8 cellular contexts compared by ENCODE assay signal in the genomic region with DNA sequence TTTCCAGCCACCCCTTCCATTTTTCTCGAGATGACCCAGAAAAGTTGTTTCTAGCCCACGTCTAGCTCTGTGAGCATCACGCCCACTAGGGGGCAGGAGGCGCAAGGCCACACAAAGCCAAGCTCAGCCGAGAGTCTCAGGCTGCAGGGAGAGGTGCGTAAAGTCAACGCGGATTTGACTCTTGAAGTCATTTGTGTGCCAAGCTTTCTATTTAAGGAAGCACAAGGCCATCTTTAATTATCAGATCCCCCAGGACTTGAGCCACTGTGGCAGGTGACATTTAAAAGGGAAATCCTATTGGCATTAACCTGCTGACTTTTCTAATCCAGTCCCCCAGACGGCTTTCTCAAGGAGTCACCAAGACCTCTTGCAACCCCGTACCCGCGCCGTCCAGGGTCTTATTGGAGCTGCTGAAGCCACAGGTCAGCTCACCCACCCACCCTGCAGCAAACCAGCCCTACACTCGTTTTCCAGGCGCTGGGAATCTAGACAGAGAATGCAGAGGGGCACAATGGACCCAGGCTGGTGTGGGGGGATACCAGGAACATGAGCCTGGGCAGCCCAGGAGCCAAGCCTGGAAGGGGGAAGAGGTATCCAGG.
A peak's percentile ranks its signal among the peaks of the same experiment; 100 is the strongest.
DNase-seq lines count a peak whose midpoint lies in the region; ATAC-seq and TF ChIP-seq lines count a peak whose summit lies in the region.

No MANE protein-coding gene starts in this region.

- peaks cover 0 to 40% (median 0%) of the 10 kb centered on the region in 6 donors for H3K36me3 ChIP-seq in spleen

- H3K4me3 ChIP-seq in spleen = peak overlapping the region in 1 of 8 donors; percentile 52

- peak; percentile 97 for TF ChIP-seq CTCF in HFFc6 (IDR thresholded peaks at IDR 0.05)
- TF ChIP-seq CTCF in VCaP (conservative IDR thresholded peaks at IDR 0.05) = peak; percentile 99
- peak; percentile 94 to 98 for TF ChIP-seq CTCF in brain (conservative IDR thresholded peaks at IDR 0.05)
- peak; percentile 81 to 96 (median 93) for TF ChIP-seq CTCF in spleen (IDR thresholded peaks at IDR 0.05 in 8 of 11, conservative IDR thresholded peaks at IDR 0.05 in 3 of 11)

- H3K9me3 ChIP-seq in spleen = no peaks in the 10 kb centered on the region

- H3K27me3 Mint-ChIP-seq in HFFc6 (ENCODE audit: insufficient read depth) = no peaks in the 10 kb centered on the region; the same call in none of the 2 replicates
- H3K27me3 Mint-ChIP-seq in brain = no peaks in the 10 kb centered on the region

- peak overlapping the region; percentile 98; the same call in 1 of the 2 replicates for H3K27ac Mint-ChIP-seq in HFFc6
- H3K27ac Mint-ChIP-seq in brain = peak overlapping the region in 3 of 5 experiments; percentile 43 to 79 (median 69)

- DNase-seq in DMS53 (lab: John Stamatoyannopoulos, UW) (peak; percentile 77), HFFc6 (peak; percentile 74), NCI-H2171 (lab: John Stamatoyannopoulos, UW) (peak; percentile 51), iPS-NIHi11 (ENCODE audit: low spot score) (peak; percentile 87), spleen (peak; percentile 95)

- no peak for ATAC-seq in HG03139 (IDR thresholded peaks at IDR 0.05; ENCODE audit: unreplicated experiment)

- 17 to 36% (median 32%) methylated on average over 15 of the region's 15 CpGs for WGBS in spleen, 5 donors

- H3K4me1 Mint-ChIP-seq in HFFc6 (ENCODE audit: low read depth) (peaks cover 29% of the 10 kb centered on the region), brain (peaks cover 18% of the 10 kb centered on the region)

- intact Hi-C loops in spleen (cut with DNase I; ENCODE audit: low total_unique reads) = loop anchor here (2.0 kb wide), 1 partner anchor 111 kb away; no protein-coding TSS in a partner anchor

- no peak overlapping the region for H3K4me3 Mint-ChIP-seq in HFFc6
- H3K4me3 Mint-ChIP-seq in brain = no peak overlapping the region

- no peak for TF ChIP-seq POLR2A in spleen (IDR thresholded peaks at IDR 0.05)

- peaks cover 49 to 99% (median 72%) of the 10 kb centered on the region in 6 donors for H3K4me1 ChIP-seq in spleen

- H3K36me3 Mint-ChIP-seq in HFFc6 (ENCODE audit: low read depth) (no peaks in the 10 kb centered on the region), brain (peaks cover 6% of the 10 kb centered on the region)

- no peaks in the 10 kb centered on the region for H3K9me3 Mint-ChIP-seq in HFFc6
- H3K9me3 Mint-ChIP-seq in brain = no peaks in the 10 kb centered on the region

- H3K27ac ChIP-seq in VCaP (no peak overlapping the region; the same call in 1 of the 2 replicates), spleen (peak overlapping the region in 3 of 8 donors; percentile 86 to 88 (median 88))

- H3K27me3 ChIP-seq in spleen (replicated peaks in 1 of 7) = no peaks in the 10 kb centered on the region
